In the genomic region with DNA sequence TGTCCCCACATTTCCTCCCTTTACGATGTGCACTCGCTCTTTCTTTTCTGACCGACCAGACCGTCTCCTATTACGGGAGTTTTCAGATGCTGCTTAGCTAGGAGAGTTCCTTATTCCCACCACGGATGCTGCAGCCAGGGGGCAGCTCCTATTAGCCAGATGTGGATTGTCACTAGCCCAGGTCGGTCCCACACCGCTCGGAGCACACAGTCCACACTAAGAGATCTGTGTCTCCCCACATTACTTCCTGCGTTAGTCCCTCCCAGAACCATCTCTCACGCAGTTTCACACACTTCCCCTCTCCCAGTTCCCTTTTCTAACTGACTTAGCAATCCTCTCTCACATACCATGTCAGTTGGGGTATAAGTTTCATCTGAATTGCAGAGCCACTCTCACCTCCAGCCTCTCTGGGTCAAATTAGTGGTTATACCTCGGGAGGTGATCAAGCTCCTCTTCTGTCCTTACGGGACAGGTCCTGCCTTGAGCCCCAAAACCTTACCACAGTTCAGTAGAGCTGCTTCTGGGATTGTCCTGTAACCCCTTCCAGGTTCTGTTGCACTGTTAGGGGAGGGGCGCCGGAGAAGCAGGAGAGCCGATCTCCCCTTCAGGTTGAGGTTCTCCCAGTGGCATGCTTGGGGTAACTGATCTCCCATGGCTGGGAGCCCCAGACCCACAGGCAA, we compare ENCODE assay signal across 8 cellular contexts. TPM values are rescaled to one million over a fixed set of nuclear protein-coding genes. Genes with fewer than 3 reads are reported as not detected.
DNase-seq lines count a peak whose midpoint lies in the region; ATAC-seq and TF ChIP-seq lines count a peak whose summit lies in the region.

No MANE protein-coding gene starts in this region.

- H3K4me1 Mint-ChIP-seq in activated B cell treated with CpG ODN at 0.5 μM for 24 hours (peaks cover 10% of the 10 kb centered on the region), naive B cell (peaks cover 6 to 21% (median 15%) of the 10 kb centered on the region in 3 donors)

- peak overlapping the region; percentile 79 for H3K4me3 Mint-ChIP-seq in activated B cell treated with CpG ODN at 0.5 μM for 24 hours
- peak overlapping the region; percentile 64 to 93 (median 90) for H3K4me3 Mint-ChIP-seq in naive B cell

- CTCF ChIA-PET in activated B cell treated with CpG ODN at 0.5 μM for 24 hours (lab: Charles Lee): no interaction called here

- H3K36me3 Mint-ChIP-seq in activated B cell treated with CpG ODN at 0.5 μM for 24 hours (ENCODE audit: low read depth): no peaks in the 10 kb centered on the region
- no peaks in the 10 kb centered on the region for H3K36me3 Mint-ChIP-seq in naive B cell

- DNase-seq in AML-193 (lab: John Stamatoyannopoulos, UW) (peak; percentile 97), activated B cell treated with CpG ODN at 0.5 μM for 24 hours (no peak), naive B cell (peak; percentile 5), SHP77 (lab: John Stamatoyannopoulos, UW) (no peak), mesenteric fat pad (ENCODE audit: low spot score) (no peak), SW480 (ENCODE audit: low spot score) (no peak)

- intact Hi-C loops in activated B cell treated with CpG ODN at 0.5 μM for 24 hours (cut with micrococcal nuclease): no loop called here

- no peak for TF ChIP-seq CTCF in activated B cell treated with CpG ODN at 0.5 μM for 24 hours (IDR thresholded peaks at IDR 0.05)

- H3K9me3 Mint-ChIP-seq in activated B cell treated with CpG ODN at 0.5 μM for 24 hours (no peaks in the 10 kb centered on the region), naive B cell (no peaks in the 10 kb centered on the region)

- POLR2A ChIA-PET in activated B cell treated with CpG ODN at 0.5 μM for 24 hours (lab: Charles Lee): no interaction called here

- H3K27ac Mint-ChIP-seq in activated B cell treated with CpG ODN at 0.5 μM for 24 hours: no peak overlapping the region
- peak overlapping the region in 4 of 6 donors; percentile 76 to 94 (median 93) for H3K27ac Mint-ChIP-seq in naive B cell

- H3K27me3 Mint-ChIP-seq in activated B cell treated with CpG ODN at 0.5 μM for 24 hours: no peaks in the 10 kb centered on the region
- no peaks in the 10 kb centered on the region for H3K27me3 Mint-ChIP-seq in naive B cell

- ATAC-seq in GM19025 (IDR thresholded peaks at IDR 0.05; ENCODE audit: low read depth, unreplicated experiment) (peak; percentile 77), HG03103 (IDR thresholded peaks at IDR 0.05; ENCODE audit: low read depth, unreplicated experiment) (peak; percentile 44), activated B cell treated with CpG ODN at 0.5 μM for 24 hours (ENCODE audit: low read depth) (peak; percentile 56), naive B cell (ENCODE audit: low read depth in 2 of 2) (peak; percentile 91 to 92)

RNA-seq across cellular contexts. Expression of gene SULT1E1, which starts 28.2 kb away (rescaled TPM):
- total RNA-seq in activated B cell treated with CpG ODN at 0.5 μM for 24 hours (not detected in 2 replicates), mesenteric fat pad (not detected)
- not detected for polyA plus RNA-seq in naive B cell (ENCODE audit: low read depth in 6 of 6)

Comparison
In these comparisons a context has a peak if more than half of its experiments do, and no peak if none do; other contexts are left out.
1. DNase-seq: peak in AML-193 (2 of 2) and naive B cell (single experiment); none in activated B cell treated with CpG ODN at 0.5 μM for 24 hours (single experiment), SHP77 (0 of 2), mesenteric fat pad (single experiment) and SW480 (single experiment).
2. Peak in every context shown above with its lines, with median percentiles within 50 percentile points of each other: ATAC-seq.